1 cellular context compared by ENCODE assay signal in the genomic region with DNA sequence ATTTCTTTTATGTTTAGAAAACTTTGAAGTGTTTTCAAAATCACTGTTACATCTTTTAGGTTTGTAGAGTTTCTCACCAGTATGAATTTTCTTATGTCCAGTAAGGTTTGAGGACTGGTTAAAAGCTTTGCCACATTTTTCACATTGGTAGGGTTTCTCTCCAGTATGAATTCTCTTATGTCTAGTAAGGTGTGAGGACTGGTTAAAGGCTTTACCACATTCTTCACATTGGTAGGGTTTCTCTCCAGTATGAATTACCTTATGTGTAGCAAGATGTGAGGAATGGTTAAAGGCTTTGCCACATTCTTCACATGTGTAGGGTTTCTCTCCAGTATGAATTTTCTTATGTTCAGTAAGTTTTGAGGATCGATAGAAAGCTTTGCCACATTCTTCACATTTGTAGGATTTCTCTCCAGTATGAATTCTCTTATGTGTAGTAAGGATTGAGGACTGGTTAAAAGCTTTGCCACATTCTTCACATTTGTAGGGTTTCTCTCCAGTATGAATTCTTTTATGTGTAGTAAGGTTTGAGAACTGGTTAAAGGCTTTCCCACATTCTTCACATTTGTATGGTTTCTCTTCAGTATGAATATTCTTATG. TPM values are rescaled to one million over a fixed set of nuclear protein-coding genes. Genes with fewer than 3 reads are reported as not detected.
"Had no signal": no experiment of that assay in that cellular context is flagged by ENCODE, and none has a peak within 500 bp of the region (broad histone marks: within the 10 kb centered on the region; RNA-seq: fewer than 3 reads in every experiment).

No MANE protein-coding gene starts in this region.

RNA-seq across cellular contexts. Expression of gene ZNF681, which starts 15.0 kb away (rescaled TPM):
- total RNA-seq: HepG2 had no signal
- polyA plus RNA-seq: HepG2 had no signal
